In the genomic region with DNA sequence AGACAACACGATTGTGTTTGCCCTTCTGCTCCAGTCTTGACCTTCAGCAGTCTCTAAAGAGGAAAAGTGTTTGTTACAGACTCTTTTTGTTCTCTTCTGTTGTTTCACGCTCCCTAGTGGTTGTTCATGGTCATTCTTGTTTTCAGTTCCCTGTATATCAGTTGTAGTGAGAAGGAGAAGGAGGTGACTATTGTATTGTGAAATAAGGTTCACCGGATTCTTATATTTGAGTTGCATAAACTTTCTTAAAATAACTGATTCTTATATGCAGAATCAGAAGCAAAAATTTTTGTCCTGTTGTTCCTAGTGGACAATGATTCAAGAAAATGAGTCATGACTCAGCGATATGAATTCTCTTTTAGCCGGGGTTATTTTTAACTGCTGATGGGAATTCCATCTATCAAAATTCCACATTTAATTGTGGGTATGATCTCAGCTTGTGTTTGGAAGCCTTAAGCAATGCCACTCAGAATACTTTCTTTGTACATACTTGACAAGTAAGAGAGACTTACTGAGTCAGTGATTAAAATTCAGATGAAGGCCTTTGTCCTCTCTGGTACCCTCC, we compare ENCODE assay signal across 9 cellular contexts.
DNase-seq lines count a peak whose midpoint lies in the region; ATAC-seq and TF ChIP-seq lines count a peak whose summit lies in the region.
"Had no signal": no experiment of that assay in that cellular context is flagged by ENCODE, and none has a peak within 500 bp of the region (broad histone marks: within the 10 kb centered on the region; RNA-seq: fewer than 3 reads in every experiment).

No MANE protein-coding gene starts in this region.

- H3K9me3 ChIP-seq in HUES48 (ENCODE audit: control insufficient read depth, insufficient read depth, low read length) (no peaks in the 10 kb centered on the region), skeletal muscle satellite cell (replicated peaks; ENCODE audit: low read length) (no peaks in the 10 kb centered on the region)

- no peak overlapping the region for H3K4me3 Mint-ChIP-seq in immature natural killer cell
- H3K4me3 Mint-ChIP-seq: activated B cell treated with CpG ODN at 0.5 μM for 24 hours had no signal

- TF ChIP-seq CTCF in GM12873 (IDR thresholded peaks at IDR 0.05; ENCODE audit: insufficient read depth, low read depth, low read length, missing control alignments) (peak; percentile 39), VCaP (conservative IDR thresholded peaks at IDR 0.05) (peak; percentile 61)

- H3K36me3 Mint-ChIP-seq in immature natural killer cell, result no peaks in the 10 kb centered on the region

- peaks cover 0 to 5% (median 0%) of the 10 kb centered on the region in 6 donors for H3K9me3 Mint-ChIP-seq in immature natural killer cell
- H3K9me3 Mint-ChIP-seq: activated B cell treated with CpG ODN at 0.5 μM for 24 hours had no signal

- H3K4me2 ChIP-seq in skeletal muscle satellite cell (ENCODE audit: low read length), result peak overlapping the region; percentile 72

- peak overlapping the region; percentile 30 for H3K4me3 ChIP-seq in HUES48 (ENCODE audit: low read depth, low read length)
- peak overlapping the region; percentile 32 for H3K4me3 ChIP-seq in skeletal muscle satellite cell (ENCODE audit: low read length)

- H3K36me3 ChIP-seq in HUES48 (ENCODE audit: control insufficient read depth, insufficient read depth, low read length), result no peaks in the 10 kb centered on the region
- no peaks in the 10 kb centered on the region for H3K36me3 ChIP-seq in skeletal muscle satellite cell (ENCODE audit: insufficient read depth, low read length)

- H3K27ac ChIP-seq in HUES48 (ENCODE audit: low read depth, low read length), result peak overlapping the region; percentile 74
- H3K27ac ChIP-seq in VCaP, result no peak overlapping the region; the same call in 1 of the 2 replicates

- no peak overlapping the region for H3K27ac Mint-ChIP-seq in immature natural killer cell
- H3K27ac Mint-ChIP-seq: activated B cell treated with CpG ODN at 0.5 μM for 24 hours had no signal

- H3K9ac ChIP-seq in HUES48 (ENCODE audit: low read depth, low read length), result 0 out of 2 replicates have a peak overlapping the region, but pooled peaks have one; percentile 8
- H3K9ac ChIP-seq in skeletal muscle satellite cell (ENCODE audit: low read depth, low read length), result peak overlapping the region; percentile 63

- no peak for DNase-seq in left ventricle myocardium superior
- DNase-seq in immature natural killer cell, result no peak
- DNase-seq: activated B cell treated with CpG ODN at 0.5 μM for 24 hours had no signal

- H3K27me3 ChIP-seq in HUES48 (ENCODE audit: control insufficient read depth, insufficient read depth, low read length) (no peaks in the 10 kb centered on the region), skeletal muscle satellite cell (ENCODE audit: control insufficient read depth, insufficient read depth, low read length) (no peaks in the 10 kb centered on the region)

- intact Hi-C loops in left ventricle myocardium superior (cut with micrococcal nuclease), result no loop called here

- H3K4me1 ChIP-seq in HUES48 (ENCODE audit: control insufficient read depth, insufficient read depth, low read length), result peaks cover 58% of the 10 kb centered on the region
- H3K4me1 ChIP-seq in skeletal muscle satellite cell (ENCODE audit: control insufficient read depth, insufficient read depth, low read length), result peaks cover 35% of the 10 kb centered on the region

- H3K4me1 Mint-ChIP-seq in immature natural killer cell, result no peaks in the 10 kb centered on the region
- H3K4me1 Mint-ChIP-seq: activated B cell treated with CpG ODN at 0.5 μM for 24 hours had no signal

- peak; percentile 82 for ATAC-seq in left ventricle myocardium superior
- no peak for ATAC-seq in HG03139 (IDR thresholded peaks at IDR 0.05; ENCODE audit: unreplicated experiment)
- ATAC-seq in GM18517 (IDR thresholded peaks at IDR 0.05; ENCODE audit: unreplicated experiment), result no peak

- no peaks in the 10 kb centered on the region for H3K27me3 Mint-ChIP-seq in immature natural killer cell (ENCODE audit: low read depth in 3 of 3)
